In the genomic region with DNA sequence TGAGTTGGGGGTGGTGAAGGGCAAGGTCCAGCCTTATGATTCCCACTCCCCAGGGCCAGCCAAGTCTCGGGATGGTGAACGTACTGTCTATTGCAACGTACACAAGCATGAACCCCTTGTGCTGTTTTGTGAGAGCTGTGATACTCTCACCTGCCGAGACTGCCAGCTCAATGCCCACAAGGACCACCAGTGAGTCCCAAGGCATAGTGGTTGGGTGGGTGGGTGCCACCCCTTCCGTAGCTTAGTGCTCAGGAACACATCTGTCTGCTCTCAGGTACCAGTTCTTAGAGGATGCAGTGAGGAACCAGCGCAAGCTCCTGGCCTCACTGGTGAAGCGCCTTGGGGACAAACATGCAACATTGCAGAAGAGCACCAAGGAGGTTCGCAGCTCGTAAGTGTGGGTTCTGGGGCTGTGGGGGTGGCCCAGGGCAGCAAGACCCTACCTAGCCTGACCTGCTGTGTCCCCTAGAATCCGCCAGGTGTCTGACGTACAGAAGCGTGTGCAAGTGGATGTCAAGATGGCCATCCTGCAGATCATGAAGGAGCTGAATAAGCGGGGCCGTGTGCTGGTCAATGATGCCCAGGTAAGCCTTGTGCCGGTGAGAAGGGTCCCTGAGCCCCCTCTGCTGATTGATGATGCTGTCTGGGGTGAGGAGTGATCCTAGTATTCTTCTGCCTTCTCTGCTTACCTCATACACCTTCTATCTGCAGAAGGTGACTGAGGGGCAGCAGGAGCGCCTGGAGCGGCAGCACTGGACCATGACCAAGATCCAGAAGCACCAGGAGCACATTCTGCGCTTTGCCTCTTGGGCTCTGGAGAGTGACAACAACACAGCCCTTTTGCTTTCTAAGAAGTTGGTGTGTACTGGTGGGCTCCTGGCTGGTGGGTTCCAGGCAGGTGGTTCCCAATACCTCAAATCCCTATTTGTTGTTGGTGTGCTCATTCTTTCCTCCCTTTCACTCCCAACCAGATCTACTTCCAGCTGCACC, we compare ENCODE assay signal across 15 cellular contexts. TPM values are rescaled to one million over a fixed set of nuclear protein-coding genes. Genes with fewer than 3 reads are reported as not detected.
DNase-seq lines count a peak whose midpoint lies in the region; ATAC-seq, FAIRE-seq and TF ChIP-seq lines count a peak whose summit lies in the region.
"Had no signal": no experiment of that assay in that cellular context is flagged by ENCODE, and none has a peak within 500 bp of the region (broad histone marks: within the 10 kb centered on the region; RNA-seq: fewer than 3 reads in every experiment).

No MANE protein-coding gene starts in this region.

- peak overlapping the region; percentile 33 to 96 (median 76) for H3K4me3 Mint-ChIP-seq in CD4-positive, CD25-positive, alpha-beta regulatory T cell
- H3K4me3 Mint-ChIP-seq in nephron: peak overlapping the region; percentile 97 to 99 (median 97)

- 81% methylated on average over 18 of the region's 18 CpGs for WGBS in GM12878 (ENCODE audit: insufficient coverage, insufficient replicate concordance, low lambda C conversion rate, missing lambda C conversion rate)

- peak overlapping the region; percentile 46 for H3K4me2 ChIP-seq in GM12878 (ENCODE audit: control insufficient read depth, insufficient read depth)

- no peak for DNase-seq in CD4-positive, CD25-positive, alpha-beta regulatory T cell
- DNase-seq in GM12878 (ENCODE audit: low read depth, low spot score) (no peak), NCI-H524 treated with DMSO at 0.1 percent for 48 hours (lab: John Stamatoyannopoulos, UW) (no peak), NCI-H187 (lab: John Stamatoyannopoulos, UW) (no peak)
- DNase-seq: head of caudate nucleus; left ventricle myocardium superior; nucleus accumbens; stimulated activated CD4-positive, alpha-beta T cell treated with anti-CD3 and anti-CD28 coated beads, Interleukin-12 subunit alpha, Interleukin-12 subunit beta, amount 100 ng/mL, for 4 hours; tibial artery had no signal

- no peaks in the 10 kb centered on the region for H3K9me3 ChIP-seq in CD4-positive, CD25-positive, alpha-beta regulatory T cell (ENCODE audit: control insufficient read depth in 2 of 2, low read length in 2 of 2)
- H3K9me3 ChIP-seq in HEK293 (ENCODE audit: control insufficient read depth, insufficient read depth, low read depth, low read length) (no peaks in the 10 kb centered on the region), GM12878 (replicated peaks; ENCODE audit: control insufficient read depth, insufficient read depth, low read length) (no peaks in the 10 kb centered on the region)
- H3K9me3 ChIP-seq: tibial artery had no signal

- peak overlapping the region in 1 of 3 donors; percentile 59 for H3K27ac Mint-ChIP-seq in CD4-positive, CD25-positive, alpha-beta regulatory T cell
- peak overlapping the region in 2 of 3 experiments; percentile 44 to 54 for H3K27ac Mint-ChIP-seq in nephron

- peaks cover 56% of the 10 kb centered on the region for H3K36me3 ChIP-seq in CD4-positive, CD25-positive, alpha-beta regulatory T cell (ENCODE audit: control insufficient read depth, insufficient read depth, low read length)
- H3K36me3 ChIP-seq in HEK293 (ENCODE audit: control insufficient read depth in 2 of 2, insufficient read depth in 1 of 2, low read length in 2 of 2): peaks cover 31 to 78% of the 10 kb centered on the region in 2 experiments
- peaks cover 35 to 48% of the 10 kb centered on the region in 2 experiments; a peak in 3 of 4 replicates for H3K36me3 ChIP-seq in GM12878 (ENCODE audit: control insufficient read depth in 2 of 2, insufficient read depth in 2 of 2, low read length in 1 of 2)

- H2AFZ ChIP-seq in GM12878 (ENCODE audit: control insufficient read depth, low read depth, low read length): no peak overlapping the region

- H3K27me3 ChIP-seq in CD4-positive, CD25-positive, alpha-beta regulatory T cell (ENCODE audit: control insufficient read depth, insufficient read depth, low read length): no peaks in the 10 kb centered on the region
- H3K27me3 ChIP-seq in GM12878 (replicated peaks in 1 of 2; ENCODE audit: control insufficient read depth in 2 of 2, insufficient read depth in 2 of 2, low read length in 1 of 2): no peaks in the 10 kb centered on the region
- H3K27me3 ChIP-seq: tibial artery had no signal

- CTCF ChIA-PET in HEK293 (lab: Yijun Ruan, JAX) (interaction anchor here (1.1 to 1.7 kb wide), 2 partner anchors 25 to 28 kb away, joined by 3 to 9 read pairs; a partner anchor contains a TSS), GM12878 (lab: Yijun Ruan, JAX) (interaction anchor here (1.0 kb wide), 1 partner anchor 33 kb away, joined by 3 read pairs; no protein-coding TSS in a partner anchor)

- POLR2A ChIA-PET in HEK293 (lab: Yijun Ruan, JAX): interaction anchor here (2.4 to 4.4 kb wide), 2 partner anchors 11 to 28 kb away, joined by 7 to 62 read pairs; a partner anchor contains a TSS
- POLR2A ChIA-PET in GM12878 (lab: Charles Lee): interaction anchor here (1.0 to 1.3 kb wide), 2 partner anchors 28 kb away, joined by 3 to 4 read pairs; a partner anchor contains a TSS

- H3K4me3 ChIP-seq in CD4-positive, CD25-positive, alpha-beta regulatory T cell (ENCODE audit: low read depth, low read length): no peak overlapping the region
- H3K4me3 ChIP-seq in HEK293 (ENCODE audit: low read depth, low read length) (peak overlapping the region; percentile 7; the same call in 1 of the 2 replicates), GM12878 (no peak overlapping the region)
- H3K4me3 ChIP-seq: tibial artery had no signal

- H3K9ac ChIP-seq in GM12878 (ENCODE audit: control insufficient read depth, insufficient read depth, low read length): no peak overlapping the region

- TF ChIP-seq RAD21 in GM12878 (IDR thresholded peaks at IDR 0.05; ENCODE audit: insufficient read depth, low read depth, low read length): no peak

- peaks cover 19% of the 10 kb centered on the region for H4K20me1 ChIP-seq in GM12878 (ENCODE audit: control insufficient read depth, insufficient read depth)

- FAIRE-seq in GM12878 (lab: Jason Lieb, UNC): no peak
- FAIRE-seq: bronchial epithelial cell had no signal

- H3K27ac ChIP-seq in CD4-positive, CD25-positive, alpha-beta regulatory T cell (ENCODE audit: insufficient read depth, low read length, poor library complexity, severe bottlenecking): peak overlapping the region; percentile 21
- H3K27ac ChIP-seq in HEK293 (ENCODE audit: extremely low read depth, low read depth, low read length) (peak overlapping the region; percentile 42; the same call in 1 of the 2 replicates), GM12878 (ENCODE audit: control insufficient read depth, insufficient read depth) (no peak overlapping the region)

- BruUV-seq in GM12878 (replicated peaks; lab: Mats Ljungman, UMichigan): no TSS peak

- ATAC-seq in CD4-positive, CD25-positive, alpha-beta regulatory T cell (ENCODE audit: low read depth in 2 of 2): no peak
- no peak for ATAC-seq in GM12878
- no peak for ATAC-seq in GM21717 (IDR thresholded peaks at IDR 0.05; ENCODE audit: unreplicated experiment)
- ATAC-seq in HG03045 (IDR thresholded peaks at IDR 0.05; ENCODE audit: unreplicated experiment): no peak
- ATAC-seq: left ventricle myocardium superior had no signal

- H3K36me3 Mint-ChIP-seq in CD4-positive, CD25-positive, alpha-beta regulatory T cell: peaks cover 29% of the 10 kb centered on the region
- H3K36me3 Mint-ChIP-seq in nephron (ENCODE audit: low read depth): peaks cover 53% of the 10 kb centered on the region

- RAD21 ChIA-PET in GM12878 (lab: Charles Lee; ENCODE audit: unreplicated experiment): no interaction called here

- H3K4me1 ChIP-seq in CD4-positive, CD25-positive, alpha-beta regulatory T cell (ENCODE audit: control insufficient read depth, insufficient read depth, low read length, poor library complexity, severe bottlenecking): peaks cover 36% of the 10 kb centered on the region
- H3K4me1 ChIP-seq in HEK293 (ENCODE audit: control insufficient read depth, insufficient read depth, low read length) (peaks cover 13% of the 10 kb centered on the region), GM12878 (ENCODE audit: control insufficient read depth, insufficient read depth, low read length) (peaks cover 8% of the 10 kb centered on the region)

- SMC1A ChIA-PET in GM12878 (lab: Charles Lee; ENCODE audit: uncharacterized antibody, unreplicated experiment): no interaction called here

- no peak for TF ChIP-seq EP300 in GM12878 (IDR thresholded peaks at IDR 0.05; ENCODE audit: borderline replicate concordance in 1 of 2, control insufficient read depth in 1 of 2, low read depth in 2 of 2, low read length in 2 of 2)

- peaks cover 37% of the 10 kb centered on the region for H3K79me2 ChIP-seq in GM12878 (ENCODE audit: control insufficient read depth, insufficient read depth, low read length)

- in situ Hi-C loops in GM12878 (cut with MboI): no loop called here

- peaks cover 13% of the 10 kb centered on the region for H3K27me3 Mint-ChIP-seq in CD4-positive, CD25-positive, alpha-beta regulatory T cell
- H3K27me3 Mint-ChIP-seq in nephron (ENCODE audit: low read depth): peaks cover 9% of the 10 kb centered on the region

- no peak for TF ChIP-seq CTCF in HEK293 (tag by site-specific recombination; IDR thresholded peaks at IDR 0.05)
- no peak for TF ChIP-seq CTCF in GM12878 (IDR thresholded peaks at IDR 0.05 in 2 of 3, conservative IDR thresholded peaks at IDR 0.05 in 1 of 3; ENCODE audit: control insufficient read depth in 2 of 3, extremely low read depth in 1 of 3, insufficient read depth in 1 of 3, low read depth in 3 of 3, low read length in 3 of 3)
- TF ChIP-seq CTCF in nephron (IDR thresholded peaks at IDR 0.05; ENCODE audit: unreplicated experiment in 3 of 3): no peak

- intact Hi-C loops in GM12878 (cut with micrococcal nuclease; ENCODE audit: unreplicated experiment): no loop called here

- peak; percentile 55; the same call in 1 of the 2 replicates for TF ChIP-seq POLR2A in GM12878 (IDR thresholded peaks at IDR 0.05; ENCODE audit: low read depth, low read length)

- peaks cover 0 to 3% (median 0%) of the 10 kb centered on the region in 7 donors for H3K9me3 Mint-ChIP-seq in CD4-positive, CD25-positive, alpha-beta regulatory T cell
- H3K9me3 Mint-ChIP-seq in nephron: no peaks in the 10 kb centered on the region
- H3K9me3 Mint-ChIP-seq: activated T-helper 2 cell treated with anti-CD3 and anti-CD28 coated beads, Interferon-gamma antibody, Interleukin-2, Interleukin-4, amounts not matched to agents 10 μg/mL and 5 μg/mL and 100 μg/mL, durations not matched to agents 14 hours and 24 hours and 36 hours had no signal

- H3K4me1 Mint-ChIP-seq in CD4-positive, CD25-positive, alpha-beta regulatory T cell: peaks cover 0 to 55% (median 32%) of the 10 kb centered on the region in 4 donors
- peaks cover 27% of the 10 kb centered on the region for H3K4me1 Mint-ChIP-seq in nephron

RNA-seq across cellular contexts. Expression of a gene that starts 3.8 kb away (rescaled TPM):
- 379 TPM for total RNA-seq in CD4-positive, CD25-positive, alpha-beta regulatory T cell
- 10 to 100 TPM; 34.5 to 52.4 (median 44.0) TPM for polyA plus RNA-seq in CD4-positive, CD25-positive, alpha-beta regulatory T cell
- total RNA-seq in GM12878 (2013; cell fraction: nucleolus; rRNA removed): 166 and 167 TPM in 2 replicates
- total RNA-seq in GM12878 (2014; rRNA removed) (569 and 650 TPM in 2 replicates), GM12878 (2014; rRNA removed; fragmentation: Illumina TruSeq; extraction: Trizol) (256 and 311 TPM in 2 replicates), GM12878 (2021) (492 and 503 TPM in 2 replicates)
- polyA plus RNA-seq in GM12878 (2011; ENCODE audit: low read depth): 313 TPM
- polyA plus RNA-seq in GM12878 (2011; rRNA removed) (167 and 420 TPM in 2 replicates), GM12878 (2014; fragmentation: Illumina TruSeq; extraction: Trizol) (147 and 280 TPM in 2 replicates), GM12878 (2014; fragmentation: Nextera tagmentation; extraction: Ambion mirVana) (10 to 100 TPM in 1 of 2 experiments, 1 to 10 TPM in 1; 5.0 to 32.5 TPM), GM12878 (2014; rRNA removed) (363 and 502 TPM in 2 replicates), GM12878 (2016; fragmentation: Nextera tagmentation; extraction: Ambion mirVana) (10 to 100 TPM; 82.9 to 91.1 TPM)
- polyA plus RNA-seq in GM12878 (2011; cell fraction: cytosol; rRNA removed): 459 and 854 TPM in 2 replicates
- 1,223 and 1,590 TPM in 2 replicates for polyA plus RNA-seq in GM12878 (2011; cell fraction: nucleus; rRNA removed)
- 410 and 474 TPM in 2 replicates for polyA plus RNA-seq in GM12878 (2012)
- 1,048 and 1,483 TPM in 2 replicates for polyA minus RNA-seq in GM12878 (2011; rRNA and poly(A)+ RNA removed)
- polyA minus RNA-seq in GM12878 (2011; cell fraction: cytosol; rRNA and poly(A)+ RNA removed): 474 and 545 TPM in 2 replicates
- polyA minus RNA-seq in GM12878 (2011; cell fraction: nucleus; rRNA and poly(A)+ RNA removed): 282 and 438 TPM in 2 replicates

RNA-seq across cellular contexts. Expression of a gene that starts 7.3 kb away (rescaled TPM):
- 83.1 TPM for total RNA-seq in CD4-positive, CD25-positive, alpha-beta regulatory T cell
- 100 to 1,000 TPM; 210 to 273 (median 240) TPM for polyA plus RNA-seq in CD4-positive, CD25-positive, alpha-beta regulatory T cell
- 14.9 and 17.2 TPM in 2 replicates for total RNA-seq in GM12878 (2013; cell fraction: nucleolus; rRNA removed)
- total RNA-seq in GM12878 (2014; rRNA removed) (89.3 and 92.8 TPM in 2 replicates), GM12878 (2014; rRNA removed; fragmentation: Illumina TruSeq; extraction: Trizol) (89.3 and 95.0 TPM in 2 replicates), GM12878 (2021) (98.5 and 105 TPM in 2 replicates)
- polyA plus RNA-seq in GM12878 (2011; ENCODE audit: low read depth): 83.1 TPM
- polyA plus RNA-seq in GM12878 (2011; rRNA removed) (92.3 and 102 TPM in 2 replicates), GM12878 (2014; fragmentation: Illumina TruSeq; extraction: Trizol) (85.9 and 117 TPM in 2 replicates), GM12878 (2014; fragmentation: Nextera tagmentation; extraction: Ambion mirVana) (100 to 1,000 TPM in 1 of 2 experiments, 10 to 100 TPM in 1; 69.5 to 117 TPM), GM12878 (2014; rRNA removed) (168 and 172 TPM in 2 replicates), GM12878 (2016; fragmentation: Nextera tagmentation; extraction: Ambion mirVana) (100 to 1,000 TPM; 136 to 147 TPM)
- 130 and 146 TPM in 2 replicates for polyA plus RNA-seq in GM12878 (2011; cell fraction: cytosol; rRNA removed)
- polyA plus RNA-seq in GM12878 (2011; cell fraction: nucleus; rRNA removed): 107 and 114 TPM in 2 replicates
- polyA plus RNA-seq in GM12878 (2012): 117 and 138 TPM in 2 replicates
- polyA minus RNA-seq in GM12878 (2011; rRNA and poly(A)+ RNA removed): 101 and 130 TPM in 2 replicates
- 36.1 and 36.4 TPM in 2 replicates for polyA minus RNA-seq in GM12878 (2011; cell fraction: cytosol; rRNA and poly(A)+ RNA removed)
- 20.6 and 31.1 TPM in 2 replicates for polyA minus RNA-seq in GM12878 (2011; cell fraction: nucleus; rRNA and poly(A)+ RNA removed)

RNA-seq across cellular contexts. Expression of a gene that starts 10.8 kb away (rescaled TPM):
- 50.2 TPM for total RNA-seq in CD4-positive, CD25-positive, alpha-beta regulatory T cell
- polyA plus RNA-seq in CD4-positive, CD25-positive, alpha-beta regulatory T cell: 10 to 100 TPM in 2 of 4 donors, 1 to 10 TPM in 2; 8.7 to 17.2 (median 12.9) TPM
- 10.2 and 13.8 TPM in 2 replicates for total RNA-seq in GM12878 (2013; cell fraction: nucleolus; rRNA removed)
- total RNA-seq in GM12878 (2014; rRNA removed) (68.6 and 95.2 TPM in 2 replicates), GM12878 (2014; rRNA removed; fragmentation: Illumina TruSeq; extraction: Trizol) (61.7 and 66.8 TPM in 2 replicates), GM12878 (2021) (100 and 105 TPM in 2 replicates)
- 73.3 TPM for polyA plus RNA-seq in GM12878 (2011; ENCODE audit: low read depth)
- polyA plus RNA-seq in GM12878 (2011; rRNA removed) (55.6 and 92.7 TPM in 2 replicates), GM12878 (2014; fragmentation: Illumina TruSeq; extraction: Trizol) (105 and 127 TPM in 2 replicates), GM12878 (2014; fragmentation: Nextera tagmentation; extraction: Ambion mirVana) (1 to 10 TPM; 1.4 to 1.7 TPM), GM12878 (2014; rRNA removed) (81.0 and 87.0 TPM in 2 replicates), GM12878 (2016; fragmentation: Nextera tagmentation; extraction: Ambion mirVana) (10 to 100 TPM in 1 of 2 experiments, 1 to 10 TPM in 1; 9.6 to 11.3 TPM)
- polyA plus RNA-seq in GM12878 (2011; cell fraction: cytosol; rRNA removed): 70.2 and 75.4 TPM in 2 replicates
- polyA plus RNA-seq in GM12878 (2011; cell fraction: nucleus; rRNA removed): 82.4 and 83.2 TPM in 2 replicates
- 67.6 and 88.6 TPM in 2 replicates for polyA plus RNA-seq in GM12878 (2012)
- 66.9 and 72.9 TPM in 2 replicates for polyA minus RNA-seq in GM12878 (2011; rRNA and poly(A)+ RNA removed)
- polyA minus RNA-seq in GM12878 (2011; cell fraction: cytosol; rRNA and poly(A)+ RNA removed): 25.3 and 33.7 TPM in 2 replicates
- polyA minus RNA-seq in GM12878 (2011; cell fraction: nucleus; rRNA and poly(A)+ RNA removed): 17.0 and 18.6 TPM in 2 replicates

RNA-seq across cellular contexts. Expression of a gene that starts 25.5 kb away (rescaled TPM):
- 15.6 TPM for total RNA-seq in CD4-positive, CD25-positive, alpha-beta regulatory T cell
- polyA plus RNA-seq in CD4-positive, CD25-positive, alpha-beta regulatory T cell: 1 to 10 TPM; 7.4 to 8.9 (median 7.9) TPM
- total RNA-seq in GM12878 (2013; cell fraction: nucleolus; rRNA removed): 64.7 and 67.2 TPM in 2 replicates
- total RNA-seq in GM12878 (2014; rRNA removed) (6.9 and 7.7 TPM in 2 replicates), GM12878 (2014; rRNA removed; fragmentation: Illumina TruSeq; extraction: Trizol) (3.3 and 3.6 TPM in 2 replicates), GM12878 (2021) (9.1 and 12.4 TPM in 2 replicates)
- 5.9 TPM for polyA plus RNA-seq in GM12878 (2011; ENCODE audit: low read depth)
- polyA plus RNA-seq in GM12878 (2011; rRNA removed) (7.4 and 9.3 TPM in 2 replicates), GM12878 (2014; fragmentation: Illumina TruSeq; extraction: Trizol) (6.0 and 6.8 TPM in 2 replicates), GM12878 (2014; fragmentation: Nextera tagmentation; extraction: Ambion mirVana) (under 1 TPM; 0.38 to 0.64 TPM), GM12878 (2014; rRNA removed) (14.7 and 16.6 TPM in 2 replicates), GM12878 (2016; fragmentation: Nextera tagmentation; extraction: Ambion mirVana) (1 to 10 TPM; 6.8 to 7.6 TPM)
- polyA plus RNA-seq in GM12878 (2011; cell fraction: cytosol; rRNA removed): 8.4 and 16.1 TPM in 2 replicates
- polyA plus RNA-seq in GM12878 (2011; cell fraction: nucleus; rRNA removed): 104 and 129 TPM in 2 replicates
- polyA plus RNA-seq in GM12878 (2012): 12.4 and 12.7 TPM in 2 replicates
- 7.3 and 13.7 TPM in 2 replicates for polyA minus RNA-seq in GM12878 (2011; rRNA and poly(A)+ RNA removed)
- polyA minus RNA-seq in GM12878 (2011; cell fraction: cytosol; rRNA and poly(A)+ RNA removed): 4.4 and 5.0 TPM in 2 replicates
- 13.8 and 25.1 TPM in 2 replicates for polyA minus RNA-seq in GM12878 (2011; cell fraction: nucleus; rRNA and poly(A)+ RNA removed)

RNA-seq across cellular contexts. Expression of a gene that starts 28.0 kb away (rescaled TPM):
- total RNA-seq in CD4-positive, CD25-positive, alpha-beta regulatory T cell: 8.0 TPM
- 1 to 10 TPM; 4.2 to 5.7 (median 4.9) TPM for polyA plus RNA-seq in CD4-positive, CD25-positive, alpha-beta regulatory T cell
- 15.6 and 15.7 TPM in 2 replicates for total RNA-seq in GM12878 (2013; cell fraction: nucleolus; rRNA removed)
- 4.5 and 6.1 TPM in 2 replicates for total RNA-seq in GM12878 (2014; rRNA removed)
- total RNA-seq in GM12878 (2014; rRNA removed; fragmentation: Illumina TruSeq; extraction: Trizol): 1.2 and 1.7 TPM in 2 replicates
- total RNA-seq in GM12878 (2021): 12.7 and 17.2 TPM in 2 replicates
- polyA plus RNA-seq in GM12878 (2011; ENCODE audit: low read depth): 1.9 TPM
- 0.72 and 2.4 TPM in 2 replicates for polyA plus RNA-seq in GM12878 (2011; rRNA removed)
- polyA plus RNA-seq in GM12878 (2011; cell fraction: cytosol; rRNA removed): 4.0 and 5.1 TPM in 2 replicates
- 8.5 and 13.4 TPM in 2 replicates for polyA plus RNA-seq in GM12878 (2011; cell fraction: nucleus; rRNA removed)
- polyA plus RNA-seq in GM12878 (2012): 10.1 TPM in 2 replicates
- 0.13 and 1.2 TPM in 2 replicates for polyA plus RNA-seq in GM12878 (2014; fragmentation: Illumina TruSeq; extraction: Trizol)
- polyA plus RNA-seq in GM12878 (2014; fragmentation: Nextera tagmentation; extraction: Ambion mirVana): under 1 TPM; 0.29 to 0.33 TPM
- 7.7 and 8.0 TPM in 2 replicates for polyA plus RNA-seq in GM12878 (2014; rRNA removed)
- 10 to 100 TPM; 13.9 to 14.3 TPM for polyA plus RNA-seq in GM12878 (2016; fragmentation: Nextera tagmentation; extraction: Ambion mirVana)
- 1.8 and 5.1 TPM in 2 replicates for polyA minus RNA-seq in GM12878 (2011; rRNA and poly(A)+ RNA removed)
- polyA minus RNA-seq in GM12878 (2011; cell fraction: cytosol; rRNA and poly(A)+ RNA removed): 3.8 and 4.0 TPM in 2 replicates
- polyA minus RNA-seq in GM12878 (2011; cell fraction: nucleus; rRNA and poly(A)+ RNA removed): 7.6 and 15.4 TPM in 2 replicates
